In genomic region chr2:114061566-114062098, GRCh38 we compare ENCODE assay signal across 23 cellular contexts.
DNase-seq lines count a peak whose midpoint lies in the region; ATAC-seq, FAIRE-seq and TF ChIP-seq lines count a peak whose summit lies in the region.
"Had no signal": no experiment of that assay in that cellular context is flagged by ENCODE, and none has a peak within 500 bp of the region (broad histone marks: within the 10 kb centered on the region; RNA-seq: fewer than 3 reads in every experiment).

No MANE protein-coding gene starts in this region.

- no peak overlapping the region for H3K27ac Mint-ChIP-seq in activated CD4-positive, alpha-beta T cell treated with anti-CD3 and anti-CD28 coated beads, Interleukin-2, amount 10 ng/mL, durations not matched to agents 24 days and 14 days
- H3K27ac Mint-ChIP-seq: B cell; CD4-positive, CD25-positive, alpha-beta regulatory T cell; CD8-positive, alpha-beta T cell had no signal

- in situ Hi-C loops in HepG2 (cut with HindIII; ENCODE audit: extremely low pct_ligation_motif_present, low pct_unique_long_range_greater_than_20kb) = no loop called here

- ATAC-seq in HepG2 (no peak), right lobe of liver (no peak), psoas muscle (no peak)
- ATAC-seq: CD8-positive, alpha-beta T cell; GM12878 had no signal

- H3K9me3 Mint-ChIP-seq in activated CD4-positive, alpha-beta T cell treated with anti-CD3 and anti-CD28 coated beads, Interleukin-2, amount 10 ng/mL, durations not matched to agents 24 days and 14 days = no peaks in the 10 kb centered on the region
- H3K9me3 Mint-ChIP-seq: CD8-positive, alpha-beta T cell had no signal

- CTCF ChIA-PET in HepG2 (lab: Yijun Ruan, JAX; ENCODE audit: low intra/inter-chr PET ratio, low total read pairs) = no interaction called here

- no peak overlapping the region for H3K9ac ChIP-seq in HepG2 (ENCODE audit: insufficient read depth, low read depth, low read length)
- H3K9ac ChIP-seq: BLaER1, GM23248 had no signal

- FAIRE-seq in HepG2 (lab: Jason Lieb, UNC) = no peak
- FAIRE-seq in urothelium cell line (lab: Jason Lieb, UNC) = peak; percentile 5
- FAIRE-seq: A204.1, GM12878, GM19239, H1 had no signal

- DNase-seq in HepG2 (ENCODE audit: low spot score) (no peak), right lobe of liver (no peak), islet precursor cell (peak; percentile 21), urothelium cell line (ENCODE audit: low spot score) (no peak), psoas muscle (no peak)
- no peak for DNase-seq in activated CD4-positive, alpha-beta T cell treated with anti-CD3 and anti-CD28 coated beads, Interleukin-2, amount 10 ng/mL, durations not matched to agents 24 days and 14 days
- DNase-seq: Caco-2; CD4-positive, CD25-positive, alpha-beta regulatory T cell; CD8-positive, alpha-beta T cell; DMS153; DND-41; GDM1; GM23248; H7; HCEC 1CT had no signal

- H3K9me3 ChIP-seq in HepG2 (ENCODE audit: low read length) (no peaks in the 10 kb centered on the region), right lobe of liver (no peaks in the 10 kb centered on the region), psoas muscle (no peaks in the 10 kb centered on the region)
- H3K9me3 ChIP-seq: BLaER1, Caco-2 had no signal

- 67% methylated on average over 3 of the region's 5 CpGs for WGBS in HepG2 (ENCODE audit: low lambda C conversion rate)
- 89% methylated on average over 3 of the region's 5 CpGs for WGBS in right lobe of liver (ENCODE audit: insufficient coverage, low coverage, low lambda C conversion rate, missing lambda C conversion rate)
- 83 to 88% (median 88%) methylated on average over 5 of the region's 5 CpGs for WGBS in psoas muscle, 3 donors

- no peak overlapping the region for H2AFZ ChIP-seq in HepG2 (ENCODE audit: low read length)
- H2AFZ ChIP-seq: GM23248 had no signal

- H3K36me3 ChIP-seq in HepG2 (replicated peaks in 1 of 2; ENCODE audit: control insufficient read depth in 1 of 2, insufficient read depth in 2 of 2, low read length in 2 of 2) = no peaks in the 10 kb centered on the region
- H3K36me3 ChIP-seq in right lobe of liver = no peaks in the 10 kb centered on the region
- no peaks in the 10 kb centered on the region for H3K36me3 ChIP-seq in psoas muscle (ENCODE audit: insufficient read depth in 1 of 2, low read depth in 1 of 2)
- H3K36me3 ChIP-seq: BLaER1 had no signal

- H3K4me1 Mint-ChIP-seq in activated CD4-positive, alpha-beta T cell treated with anti-CD3 and anti-CD28 coated beads, Interleukin-2, amount 10 ng/mL, durations not matched to agents 24 days and 14 days = no peaks in the 10 kb centered on the region
- H3K4me1 Mint-ChIP-seq: B cell; CD4-positive, CD25-positive, alpha-beta regulatory T cell had no signal

- H3K79me2 ChIP-seq in HepG2 (ENCODE audit: insufficient read depth, low read length) = no peaks in the 10 kb centered on the region

- no peak overlapping the region for H3K27ac ChIP-seq in HepG2 (ENCODE audit: extremely low read length, insufficient read depth, low read length)
- H3K27ac ChIP-seq in right lobe of liver = no peak overlapping the region
- H3K27ac ChIP-seq in psoas muscle = no peak overlapping the region
- H3K27ac ChIP-seq: 22Rv1, BLaER1, C4-2B, GM23248 had no signal

- intact Hi-C loops in HepG2 (cut with micrococcal nuclease; ENCODE audit: unreplicated experiment) (no loop called here), right lobe of liver (cut with DNase I) (no loop called here), psoas muscle (cut with DNase I) (no loop called here)
- intact Hi-C loops in activated CD4-positive, alpha-beta T cell treated with anti-CD3 and anti-CD28 coated beads, Interleukin-2, amount 10 ng/mL, durations not matched to agents 24 days and 14 days (cut with micrococcal nuclease) = no loop called here

- BruUV-seq in HepG2 (replicated peaks; lab: Mats Ljungman, UMichigan) = no TSS peak

- TF ChIP-seq POLR2A in HepG2 (IDR thresholded peaks at IDR 0.05; ENCODE audit: insufficient read depth in 1 of 2, low read depth in 2 of 2, low read length in 2 of 2) (no peak), right lobe of liver (IDR thresholded peaks at IDR 0.05) (no peak)

- H4K20me1 ChIP-seq in HepG2 (ENCODE audit: insufficient read depth, low read length) = no peaks in the 10 kb centered on the region
- H4K20me1 ChIP-seq: BLaER1 had no signal

- POLR2A ChIA-PET in HepG2 (lab: Yijun Ruan, JAX) = no interaction called here

- no peak overlapping the region for H3K4me3 ChIP-seq in HepG2 (replicated peaks in 1 of 3; ENCODE audit: insufficient read depth in 1 of 3, low read depth in 2 of 3, low read length in 3 of 3)
- no peak overlapping the region for H3K4me3 ChIP-seq in right lobe of liver
- no peak overlapping the region for H3K4me3 ChIP-seq in psoas muscle
- H3K4me3 ChIP-seq: BLaER1, GM12878, GM23248 had no signal

- peaks cover 3% of the 10 kb centered on the region for H3K27me3 Mint-ChIP-seq in activated CD4-positive, alpha-beta T cell treated with anti-CD3 and anti-CD28 coated beads, Interleukin-2, amount 10 ng/mL, durations not matched to agents 24 days and 14 days

- no peaks in the 10 kb centered on the region for H3K4me1 ChIP-seq in HepG2 (ENCODE audit: insufficient read depth, low read length)
- H3K4me1 ChIP-seq in right lobe of liver = peaks cover 0 to 13% (median 0%) of the 10 kb centered on the region in 4 donors
- H3K4me1 ChIP-seq in psoas muscle = no peaks in the 10 kb centered on the region
- H3K4me1 ChIP-seq: BLaER1 had no signal

- H3K27me3 ChIP-seq in HepG2 (ENCODE audit: control insufficient read depth in 1 of 2, insufficient read depth in 2 of 2, low read length in 2 of 2) (peaks cover 0 to 16% of the 10 kb centered on the region in 2 experiments; a peak in 1 of 5 replicates), right lobe of liver (no peaks in the 10 kb centered on the region), psoas muscle (ENCODE audit: insufficient read depth in 3 of 3, low read length in 2 of 3) (no peaks in the 10 kb centered on the region)
- H3K27me3 ChIP-seq: BLaER1 had no signal

- H3K36me3 Mint-ChIP-seq in activated CD4-positive, alpha-beta T cell treated with anti-CD3 and anti-CD28 coated beads, Interleukin-2, amount 10 ng/mL, durations not matched to agents 24 days and 14 days (ENCODE audit: low read depth) = no peaks in the 10 kb centered on the region
- H3K36me3 Mint-ChIP-seq: CD4-positive, CD25-positive, alpha-beta regulatory T cell; CD8-positive, alpha-beta T cell had no signal

- TF ChIP-seq EP300 in HepG2 (IDR thresholded peaks at IDR 0.05; ENCODE audit: low read depth in 2 of 2, low read length in 2 of 2) (no peak), HepG2 (CRISPR knock-in tag; IDR thresholded peaks at IDR 0.05; ENCODE audit: borderline replicate concordance) (no peak)

- H3K4me2 ChIP-seq in HepG2 (ENCODE audit: low read depth, low read length) = no peak overlapping the region
- H3K4me2 ChIP-seq: BLaER1 had no signal

- no peak overlapping the region for H3K4me3 Mint-ChIP-seq in activated CD4-positive, alpha-beta T cell treated with anti-CD3 and anti-CD28 coated beads, Interleukin-2, amount 10 ng/mL, durations not matched to agents 24 days and 14 days
- H3K4me3 Mint-ChIP-seq: B cell; CD4-positive, CD25-positive, alpha-beta regulatory T cell; CD8-positive, alpha-beta T cell had no signal

- TF ChIP-seq CTCF in HepG2 (CRISPR knock-in tag; IDR thresholded peaks at IDR 0.05) (no peak), right lobe of liver (IDR thresholded peaks at IDR 0.05) (no peak), psoas muscle (IDR thresholded peaks at IDR 0.05) (no peak)

- TF ChIP-seq RAD21 in HepG2 (CRISPR knock-in tag; IDR thresholded peaks at IDR 0.05) = no peak

TF ChIP-seq in HepG2, 621 proteins besides CTCF, POLR2A, EP300 and RAD21:
- TF ChIP-seq ZMYM3 (CRISPR knock-in tag; IDR thresholded peaks at IDR 0.05) (0 out of 2 replicates have a peak, but pooled peaks have one; percentile 39), RBM22 (optimal IDR thresholded peaks at IDR 0.05; ENCODE audit: low read length) (no peak)
TF ChIP-seq in HepG2: peak in this region for 1.
